In genomic region chr19:51422053-51422448, GRCh38 we compare ENCODE assay signal across 1 cellular context.
TF ChIP-seq lines count a peak whose summit lies in the region.

No MANE protein-coding gene starts in this region.

TF ChIP-seq in WTC11, 78 proteins besides CTCF, POLR2A, EP300 and RAD21 (continued from another document and continues in another):
- TF ChIP-seq ZNF281 (CRISPR knock-in tag; IDR thresholded peaks at IDR 0.05) = peak; percentile 95
- TF ChIP-seq ZNF121 (CRISPR knock-in tag; IDR thresholded peaks at IDR 0.05) = 0 out of 2 replicates have a peak, but pooled peaks have one; percentile 13
- peak; percentile 99 for TF ChIP-seq FOXP4 (CRISPR knock-in tag; IDR thresholded peaks at IDR 0.05)
- TF ChIP-seq MLX (CRISPR knock-in tag; IDR thresholded peaks at IDR 0.05) = no peak
- 0 out of 2 replicates have a peak, but pooled peaks have one; percentile 20 for TF ChIP-seq ZNF416 (CRISPR knock-in tag; IDR thresholded peaks at IDR 0.05)
- peak; percentile 98 for TF ChIP-seq ZNF232 (CRISPR knock-in tag; IDR thresholded peaks at IDR 0.05)
- peak; percentile 85; the same call in 1 of the 2 replicates for TF ChIP-seq ELF4 (CRISPR knock-in tag; IDR thresholded peaks at IDR 0.05; ENCODE audit: low read depth)
- peak; percentile 94 for TF ChIP-seq TP53 (CRISPR knock-in tag; IDR thresholded peaks at IDR 0.05)
- peak; percentile 86 for TF ChIP-seq GABPB1 (CRISPR knock-in tag; IDR thresholded peaks at IDR 0.05)
- TF ChIP-seq ZNF396 (CRISPR knock-in tag; IDR thresholded peaks at IDR 0.05; ENCODE audit: borderline replicate concordance) = no peak
- TF ChIP-seq CREM (CRISPR knock-in tag; IDR thresholded peaks at IDR 0.05) = peak; percentile 59; the same call in 1 of the 2 replicates
- TF ChIP-seq GRHL2 (CRISPR knock-in tag; IDR thresholded peaks at IDR 0.05; ENCODE audit: insufficient replicate concordance, severe bottlenecking) = no peak
- TF ChIP-seq ZNF425 (CRISPR knock-in tag; conservative IDR thresholded peaks at IDR 0.05) = no peak
- peak; percentile 64; the same call in 1 of the 2 replicates for TF ChIP-seq ZBTB21 (CRISPR knock-in tag; IDR thresholded peaks at IDR 0.05; ENCODE audit: borderline replicate concordance)
- peak; percentile 73; the same call in 1 of the 2 replicates for TF ChIP-seq USF1 (CRISPR knock-in tag; IDR thresholded peaks at IDR 0.05)
- peak; percentile 97 for TF ChIP-seq ARID4B (CRISPR knock-in tag; IDR thresholded peaks at IDR 0.05; ENCODE audit: borderline replicate concordance)
- TF ChIP-seq USF2 (CRISPR knock-in tag; IDR thresholded peaks at IDR 0.05) = no peak
- TF ChIP-seq ATF1 (CRISPR knock-in tag; IDR thresholded peaks at IDR 0.05) = no peak
- TF ChIP-seq STAT6 (CRISPR knock-in tag; conservative IDR thresholded peaks at IDR 0.05; ENCODE audit: low read depth) = no peak
- TF ChIP-seq ZBTB43 (CRISPR knock-in tag; IDR thresholded peaks at IDR 0.05) = peak; percentile 87; the same call in 1 of the 2 replicates
- TF ChIP-seq AFF4 (CRISPR knock-in tag; IDR thresholded peaks at IDR 0.05; ENCODE audit: borderline replicate concordance) = no peak
- TF ChIP-seq ATF2 (CRISPR knock-in tag; IDR thresholded peaks at IDR 0.05; ENCODE audit: borderline replicate concordance, low read depth) = no peak
- TF ChIP-seq ERG (CRISPR knock-in tag; IDR thresholded peaks at IDR 0.05) = no peak
- no peak for TF ChIP-seq JAZF1 (CRISPR knock-in tag; IDR thresholded peaks at IDR 0.05)
